ENCODE assay signal across 17 cellular contexts in the genomic region with DNA sequence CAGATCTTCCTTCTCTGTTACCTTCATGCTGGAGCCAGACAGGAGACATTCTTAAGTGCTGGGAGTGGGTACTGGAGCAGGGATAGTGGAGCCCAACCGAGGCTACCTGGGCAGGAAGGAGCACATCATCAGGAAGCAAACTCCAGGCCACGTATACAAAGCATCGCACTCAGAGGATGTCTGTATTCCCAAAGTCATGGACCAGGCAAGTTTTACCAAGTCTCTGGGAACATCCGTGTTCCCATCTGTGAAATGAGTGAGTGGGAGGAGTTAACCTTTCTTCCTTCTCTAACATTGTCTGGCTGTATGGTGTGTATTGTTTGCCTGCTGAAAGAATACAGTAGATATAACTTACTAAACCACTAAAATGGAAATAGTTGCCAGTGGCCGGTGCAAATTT.
A peak's percentile ranks its signal among the peaks of the same experiment; 100 is the strongest.
DNase-seq lines count a peak whose midpoint lies in the region; ATAC-seq, FAIRE-seq and TF ChIP-seq lines count a peak whose summit lies in the region.
"Had no signal": no experiment of that assay in that cellular context is flagged by ENCODE, and none has a peak within 500 bp of the region (broad histone marks: within the 10 kb centered on the region; RNA-seq: fewer than 3 reads in every experiment).

No MANE protein-coding gene starts in this region.

- H3K4me1 ChIP-seq in SK-N-SH (ENCODE audit: control insufficient read depth in 1 of 2, insufficient read depth in 2 of 2, low read depth in 1 of 2, low read length in 1 of 2) = peaks cover 2 to 33% of the 10 kb centered on the region in 2 experiments; a peak in 3 of 4 replicates
- H3K4me1 ChIP-seq in breast epithelium = no peaks in the 10 kb centered on the region
- peaks cover 30% of the 10 kb centered on the region for H3K4me1 ChIP-seq in endothelial cell of umbilical vein (ENCODE audit: control insufficient read depth, extremely low read depth, insufficient read depth, low read length)
- H3K4me1 ChIP-seq: BLaER1, Peyer's patch had no signal

- TF ChIP-seq RAD21 in SK-N-SH (IDR thresholded peaks at IDR 0.05; ENCODE audit: low read length) = no peak

- FAIRE-seq in endothelial cell of umbilical vein (lab: Jason Lieb, UNC) = no peak
- FAIRE-seq: HTR-8/SVneo had no signal

- no peak for TF ChIP-seq EP300 in SK-N-SH (IDR thresholded peaks at IDR 0.05; ENCODE audit: borderline replicate concordance in 1 of 2, low read depth in 1 of 2, low read length in 1 of 2)

- H3K36me3 ChIP-seq in SK-N-SH (replicated peaks in 1 of 2; ENCODE audit: control insufficient read depth in 1 of 2, insufficient read depth in 2 of 2, low read length in 1 of 2) (no peaks in the 10 kb centered on the region), breast epithelium (no peaks in the 10 kb centered on the region), endothelial cell of umbilical vein (ENCODE audit: control insufficient read depth in 2 of 2, extremely low read depth in 1 of 2, insufficient read depth in 2 of 2, low read length in 2 of 2) (no peaks in the 10 kb centered on the region)
- H3K36me3 ChIP-seq: BLaER1, Peyer's patch had no signal

- peaks cover 5% of the 10 kb centered on the region for H3K27me3 Mint-ChIP-seq in MCF 10A (ENCODE audit: insufficient read depth, unreplicated experiment)
- H3K27me3 Mint-ChIP-seq in progenitor cell of endocrine pancreas = peaks cover 2% of the 10 kb centered on the region

- peaks cover 88% of the 10 kb centered on the region for H3K4me1 Mint-ChIP-seq in MCF 10A (ENCODE audit: insufficient read depth, unreplicated experiment)
- peaks cover 2% of the 10 kb centered on the region for H3K4me1 Mint-ChIP-seq in progenitor cell of endocrine pancreas (ENCODE audit: low read depth)
- H3K4me1 Mint-ChIP-seq: GM23338 had no signal

- BruUV-seq in MCF 10A (replicated peaks; lab: Mats Ljungman, UMichigan) = no TSS peak
- BruUV-seq in endothelial cell of umbilical vein (replicated peaks; lab: Mats Ljungman, UMichigan) = no TSS peak

- H3K36me3 Mint-ChIP-seq in MCF 10A (ENCODE audit: insufficient read depth, unreplicated experiment) (no peaks in the 10 kb centered on the region), progenitor cell of endocrine pancreas (ENCODE audit: insufficient read depth) (no peaks in the 10 kb centered on the region)

- dilution Hi-C loops in endothelial cell of umbilical vein (cut with MboI; ENCODE audit: extremely low pct_ligation_motif_present, low sequenced_read_pairs) = no loop called here

- TF ChIP-seq POLR2A in breast epithelium (IDR thresholded peaks at IDR 0.05) (no peak), endothelial cell of umbilical vein (IDR thresholded peaks at IDR 0.05; ENCODE audit: low read depth, low read length) (no peak)

- H3K4me3 ChIP-seq in SK-N-SH (ENCODE audit: low read depth in 2 of 2, low read length in 1 of 2) (no peak overlapping the region), breast epithelium (no peak overlapping the region), endothelial cell of umbilical vein (replicated peaks in 1 of 3; ENCODE audit: insufficient read depth in 1 of 3, low read depth in 1 of 3, low read length in 3 of 3) (no peak overlapping the region)
- H3K4me3 ChIP-seq: BLaER1, GM23338, Peyer's patch had no signal

- H3K79me2 ChIP-seq in SK-N-SH (ENCODE audit: insufficient read depth) = no peaks in the 10 kb centered on the region
- no peaks in the 10 kb centered on the region for H3K79me2 ChIP-seq in endothelial cell of umbilical vein (ENCODE audit: control insufficient read depth, insufficient read depth, low read length)

- 65% methylated on average over 5 of the region's 5 CpGs for WGBS in SK-N-SH (ENCODE audit: low lambda C conversion rate)

- peaks cover 12% of the 10 kb centered on the region for H3F3A ChIP-seq in SK-N-SH (replicated peaks; ENCODE audit: insufficient read depth)

- no peaks in the 10 kb centered on the region for H3K9me2 ChIP-seq in SK-N-SH

- H3K27ac ChIP-seq in SK-N-SH (ENCODE audit: low read depth in 2 of 2, low read length in 1 of 2) (peak overlapping the region; percentile 39 to 89; a peak in 3 of 4 replicates), breast epithelium (no peak overlapping the region), endothelial cell of umbilical vein (ENCODE audit: insufficient read depth, low read depth, low read length) (no peak overlapping the region)
- H3K27ac ChIP-seq: BLaER1, Peyer's patch had no signal

- DNase-seq in SK-N-SH = no peak
- no peak for DNase-seq in MCF 10A (ENCODE audit: unreplicated experiment)
- no peak for DNase-seq in breast epithelium (ENCODE audit: low spot score in 2 of 2)
- DNase-seq in endothelial cell of umbilical vein (ENCODE audit: low read depth, low spot score) = no peak
- no peak for DNase-seq in progenitor cell of endocrine pancreas (ENCODE audit: low spot score, unreplicated experiment)
- DNase-seq: 8988T, NCI-H1694, NCI-H2107, NCI-H345, NCI-H748 treated with DMSO at 0.1 percent for 48 hours, Peyer's patch had no signal

- H3K9me3 Mint-ChIP-seq in MCF 10A (ENCODE audit: unreplicated experiment) = peaks cover 2% of the 10 kb centered on the region
- peaks cover 3% of the 10 kb centered on the region for H3K9me3 Mint-ChIP-seq in progenitor cell of endocrine pancreas (ENCODE audit: low read depth)
- H3K9me3 Mint-ChIP-seq: GM23338 had no signal

- peak overlapping the region; percentile 37; the same call in 1 of the 2 replicates for H3K9ac ChIP-seq in SK-N-SH
- no peak overlapping the region for H3K9ac ChIP-seq in endothelial cell of umbilical vein (replicated peaks; ENCODE audit: extremely low read depth, insufficient read depth, low read length)
- H3K9ac ChIP-seq: BLaER1 had no signal

- no peaks in the 10 kb centered on the region for H4K20me1 ChIP-seq in SK-N-SH (ENCODE audit: insufficient read depth)
- no peaks in the 10 kb centered on the region for H4K20me1 ChIP-seq in endothelial cell of umbilical vein (replicated peaks; ENCODE audit: control insufficient read depth, extremely low read depth, insufficient read depth, low read length)
- H4K20me1 ChIP-seq: BLaER1 had no signal

- H3K9me3 ChIP-seq in SK-N-SH = no peaks in the 10 kb centered on the region
- H3K9me3 ChIP-seq in breast epithelium = no peaks in the 10 kb centered on the region
- H3K9me3 ChIP-seq in endothelial cell of umbilical vein (replicated peaks; ENCODE audit: control insufficient read depth, insufficient read depth, low read length) = no peaks in the 10 kb centered on the region
- H3K9me3 ChIP-seq: BLaER1, Peyer's patch had no signal

- TF ChIP-seq CTCF in SK-N-SH (IDR thresholded peaks at IDR 0.05) (no peak), MCF 10A (IDR thresholded peaks at IDR 0.05; ENCODE audit: unreplicated experiment) (no peak), breast epithelium (IDR thresholded peaks at IDR 0.05) (no peak), endothelial cell of umbilical vein (IDR thresholded peaks at IDR 0.05; ENCODE audit: extremely low read depth in 1 of 2, insufficient read depth in 1 of 2, low read depth in 1 of 2, low read length in 2 of 2) (no peak), progenitor cell of endocrine pancreas (IDR thresholded peaks at IDR 0.05; ENCODE audit: unreplicated experiment) (no peak)

- H3K4me3 Mint-ChIP-seq in MCF 10A (ENCODE audit: unreplicated experiment) = no peak overlapping the region
- no peak overlapping the region for H3K4me3 Mint-ChIP-seq in progenitor cell of endocrine pancreas (ENCODE audit: low read depth)
- H3K4me3 Mint-ChIP-seq: GM23338 had no signal

- H3K27me3 ChIP-seq in SK-N-SH (ENCODE audit: insufficient read depth) = no peaks in the 10 kb centered on the region
- no peaks in the 10 kb centered on the region for H3K27me3 ChIP-seq in breast epithelium
- H3K27me3 ChIP-seq in endothelial cell of umbilical vein (ENCODE audit: control insufficient read depth in 2 of 2, insufficient read depth in 2 of 2, low read length in 2 of 2) = no peaks in the 10 kb centered on the region
- H3K27me3 ChIP-seq: BLaER1, Peyer's patch had no signal

- H2AFZ ChIP-seq in SK-N-SH (ENCODE audit: low read depth) (0 out of 2 replicates have a peak overlapping the region, but pooled peaks have one; percentile 35), endothelial cell of umbilical vein (ENCODE audit: low read depth, low read length) (peak overlapping the region; percentile 0)
- H2AFZ ChIP-seq: GM23338 had no signal

- ATAC-seq in SK-N-SH treated with all-trans-retinoic acid at 6 μM for 48 hours (no peak), GM18511 (IDR thresholded peaks at IDR 0.05; ENCODE audit: unreplicated experiment) (no peak), GM19455 (IDR thresholded peaks at IDR 0.05; ENCODE audit: unreplicated experiment) (no peak)
- ATAC-seq: GM23338 had no signal

- CTCF ChIA-PET in SK-N-SH (lab: Yijun Ruan, JAX) (no interaction called here), MCF 10A (lab: Yijun Ruan, JAX) (interaction anchor here (1.6 kb wide), 1 partner anchor 14 kb away, joined by 10 read pairs; no protein-coding TSS in a partner anchor), endothelial cell of umbilical vein (lab: Charles Lee) (no interaction called here)

- H3K27ac Mint-ChIP-seq in MCF 10A (ENCODE audit: low read depth, unreplicated experiment) (peak overlapping the region; percentile 97), progenitor cell of endocrine pancreas (no peak overlapping the region)
- H3K27ac Mint-ChIP-seq: GM23338 had no signal

- POLR2A ChIA-PET in SK-N-SH (lab: Yijun Ruan, JAX) = no interaction called here
- POLR2A ChIA-PET in MCF 10A (lab: Yijun Ruan, JAX) = interaction anchor here (1.0 to 4.5 kb wide), 2 partner anchors 14 to 63 kb away, joined by 3 to 71 read pairs; no protein-coding TSS in a partner anchor
- POLR2A ChIA-PET in endothelial cell of umbilical vein (lab: Charles Lee) = no interaction called here

- H3K9me1 ChIP-seq in endothelial cell of umbilical vein (replicated peaks; ENCODE audit: control insufficient read depth, extremely low read depth, insufficient read depth, low read length) = no peaks in the 10 kb centered on the region

- intact Hi-C loops in MCF 10A (cut with micrococcal nuclease) (no loop called here), breast epithelium (cut with DNase I; ENCODE audit: low total_unique reads) (no loop called here), endothelial cell of umbilical vein (cut with micrococcal nuclease) (no loop called here)

- H3K4me2 ChIP-seq in SK-N-SH (0 out of 2 replicates have a peak overlapping the region, but pooled peaks have one; percentile 16), endothelial cell of umbilical vein (ENCODE audit: insufficient read depth, low read length) (no peak overlapping the region)
- H3K4me2 ChIP-seq: BLaER1, GM23338 had no signal

TF ChIP-seq in SK-N-SH, 30 proteins besides CTCF, POLR2A, EP300 and RAD21:
- TF ChIP-seq RXRA (IDR thresholded peaks at IDR 0.05; ENCODE audit: borderline replicate concordance, low read depth) = no peak

TF ChIP-seq in SK-N-SH treated with all-trans-retinoic acid at 6 μM for 48 hours, 23 proteins besides CTCF, POLR2A, EP300 and RAD21 (continues in another document):
- TF ChIP-seq RARB (CRISPR knock-in tag; IDR thresholded peaks at IDR 0.05) = no peak

TF ChIP-seq in endothelial cell of umbilical vein, 7 proteins besides CTCF, POLR2A, EP300 and RAD21 (continues in another document):
- no peak for TF ChIP-seq POLR2AphosphoS5 (IDR thresholded peaks at IDR 0.05; ENCODE audit: insufficient read depth, low read depth, low read length)
- TF ChIP-seq MYC (IDR thresholded peaks at IDR 0.05; ENCODE audit: low read depth, low read length) = no peak
- TF ChIP-seq FOS (IDR thresholded peaks at IDR 0.05; ENCODE audit: borderline replicate concordance, insufficient read depth, low read length) = no peak
- no peak for TF ChIP-seq EZH2 (IDR thresholded peaks at IDR 0.05; ENCODE audit: borderline replicate concordance, low read depth, low read length, severe bottlenecking)

Comparison
In these comparisons a context has a peak if more than half of its experiments do, and no peak if none do; other contexts are left out.
1. H3K27ac ChIP-seq: peak in SK-N-SH (2 of 2); none in breast epithelium (0 of 2) and endothelial cell of umbilical vein (single experiment).